In the genomic region with DNA sequence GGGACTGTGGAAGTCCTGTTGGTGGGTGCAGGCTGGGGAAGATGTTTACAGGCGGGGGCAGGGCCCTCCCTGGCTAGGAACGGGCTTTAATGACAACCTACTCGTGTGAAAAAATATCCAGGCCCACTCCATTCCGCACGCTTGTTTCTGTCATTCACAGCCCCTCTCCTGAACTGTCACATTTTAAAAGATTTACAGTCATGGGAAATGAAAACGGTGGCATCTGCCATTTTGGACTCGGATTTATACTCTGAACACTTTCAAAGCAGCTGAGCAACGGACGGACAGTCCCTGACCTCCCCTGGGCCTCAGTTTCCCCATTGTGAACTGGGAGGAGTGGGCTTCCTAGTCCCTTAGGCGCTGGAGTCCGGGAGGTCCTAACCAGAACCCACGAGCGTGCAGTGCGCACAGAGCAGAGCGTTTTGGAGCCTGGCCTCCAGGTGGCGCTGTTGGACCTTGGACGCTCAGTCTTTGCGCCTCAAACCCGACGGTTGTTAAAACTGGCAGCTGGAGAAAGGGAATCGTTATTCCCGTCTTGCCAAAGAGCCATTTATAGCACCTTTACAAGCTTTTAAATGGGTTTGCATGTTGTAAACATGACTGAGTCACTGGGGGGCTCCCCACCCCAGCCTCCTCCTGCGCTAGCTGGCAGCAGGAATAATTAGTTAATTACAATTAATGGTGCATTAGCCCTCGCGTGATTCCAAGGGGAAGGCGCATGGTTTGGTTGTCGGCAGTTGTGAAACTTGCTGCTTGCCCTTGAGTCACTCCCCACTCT, we compare ENCODE assay signal across 8 cellular contexts.
DNase-seq lines count a peak whose midpoint lies in the region; ATAC-seq lines count a peak whose summit lies in the region.

No MANE protein-coding gene starts in this region.

- intact Hi-C loops in left cardiac atrium (cut with DNase I), result loop anchor here (2.0 to 10.0 kb wide), 3 partner anchors 284 to 397 kb away; no protein-coding TSS in a partner anchor

- no peak overlapping the region for H3K9ac ChIP-seq in adipocyte (ENCODE audit: low read length)

- H3K4me3 ChIP-seq in adipocyte (ENCODE audit: low read length), result no peak overlapping the region

- peak; percentile 71 to 87 for ATAC-seq in left cardiac atrium
- no peak for ATAC-seq in GM18867 (IDR thresholded peaks at IDR 0.05; ENCODE audit: unreplicated experiment)
- no peak for ATAC-seq in HG03378 (IDR thresholded peaks at IDR 0.05; ENCODE audit: unreplicated experiment)

- H3K36me3 ChIP-seq in adipocyte (ENCODE audit: control insufficient read depth, insufficient read depth, low read length, severe bottlenecking), result peaks cover 12% of the 10 kb centered on the region

- H3K4me1 ChIP-seq in adipocyte (ENCODE audit: control insufficient read depth, insufficient read depth, low read length), result no peaks in the 10 kb centered on the region

- H3K9me3 ChIP-seq in adipocyte (ENCODE audit: control insufficient read depth, low read length), result no peaks in the 10 kb centered on the region

- DNase-seq in G401 (ENCODE audit: low spot score), result peak; percentile 80
- DNase-seq in NCI-H1048 (lab: John Stamatoyannopoulos, UW), result peak; percentile 60
- DNase-seq in SW 1271 (lab: John Stamatoyannopoulos, UW), result peak; percentile 25 to 56
- DNase-seq in adipocyte (ENCODE audit: low read depth), result peak; percentile 88
- peak; percentile 85 for DNase-seq in left cardiac atrium
- peak; percentile 67 for DNase-seq in renal cortical epithelial cell (ENCODE audit: low read depth)

- H3K27me3 ChIP-seq in adipocyte (replicated peaks; ENCODE audit: control insufficient read depth, insufficient read depth, low read length), result no peaks in the 10 kb centered on the region

- in situ Hi-C loops in G401 (cut with HindIII; ENCODE audit: low sequenced_read_pairs), result no loop called here

Comparison
In these comparisons a context has a peak if more than half of its experiments do, and no peak if none do; other contexts are left out.
1. ATAC-seq: peak in left cardiac atrium (2 of 2); none in GM18867 (single experiment) and HG03378 (single experiment).
2. Peak in every context shown above with its lines, with median percentiles within 50 percentile points of each other: DNase-seq.